1 cellular context compared by ENCODE assay signal in the genomic region with DNA sequence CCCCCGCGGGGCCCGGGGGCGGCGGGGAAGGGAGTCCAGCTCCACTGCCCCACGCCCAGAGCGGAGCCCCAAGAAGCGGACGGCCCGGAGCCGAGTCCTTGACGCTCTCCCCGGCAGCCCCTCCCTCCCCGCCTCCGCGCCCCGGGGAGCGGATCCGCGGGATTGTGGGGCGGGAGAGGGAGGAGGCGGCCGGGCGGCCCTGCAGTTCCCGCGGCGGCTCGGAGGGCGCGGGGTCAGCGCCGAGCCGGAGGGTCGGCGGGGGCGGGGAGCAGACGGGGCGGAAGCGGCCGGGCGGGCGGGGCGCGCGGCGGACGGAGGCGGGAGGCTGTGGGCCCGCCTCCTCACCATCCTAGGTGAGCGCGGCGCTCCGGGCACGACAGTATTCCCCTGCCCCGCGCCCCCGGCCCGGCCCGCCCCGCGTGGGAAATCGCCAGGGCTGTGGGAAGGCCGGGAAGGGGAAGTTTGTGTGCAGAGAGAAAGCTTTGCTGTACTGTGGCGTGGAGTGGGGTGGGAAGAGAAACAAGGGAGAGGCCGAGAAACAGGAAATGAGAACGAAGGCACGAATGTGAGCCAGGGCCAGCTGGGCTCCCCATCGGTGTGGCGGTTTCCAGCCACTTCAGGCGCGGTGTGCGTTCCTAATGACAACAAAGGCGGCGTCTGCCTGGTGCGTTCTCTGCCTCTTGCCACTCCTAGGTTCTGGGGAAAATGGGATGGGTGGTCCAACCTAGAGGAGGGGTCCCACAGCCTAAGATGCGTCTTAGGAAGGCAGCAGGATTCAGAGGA.
TF ChIP-seq lines count a peak whose summit lies in the region.

No MANE protein-coding gene starts in this region.

TF ChIP-seq in HEK293, 187 proteins besides CTCF, POLR2A, EP300 and RAD21 (continued from another document and continues in another):
- TF ChIP-seq, protein P1, sequence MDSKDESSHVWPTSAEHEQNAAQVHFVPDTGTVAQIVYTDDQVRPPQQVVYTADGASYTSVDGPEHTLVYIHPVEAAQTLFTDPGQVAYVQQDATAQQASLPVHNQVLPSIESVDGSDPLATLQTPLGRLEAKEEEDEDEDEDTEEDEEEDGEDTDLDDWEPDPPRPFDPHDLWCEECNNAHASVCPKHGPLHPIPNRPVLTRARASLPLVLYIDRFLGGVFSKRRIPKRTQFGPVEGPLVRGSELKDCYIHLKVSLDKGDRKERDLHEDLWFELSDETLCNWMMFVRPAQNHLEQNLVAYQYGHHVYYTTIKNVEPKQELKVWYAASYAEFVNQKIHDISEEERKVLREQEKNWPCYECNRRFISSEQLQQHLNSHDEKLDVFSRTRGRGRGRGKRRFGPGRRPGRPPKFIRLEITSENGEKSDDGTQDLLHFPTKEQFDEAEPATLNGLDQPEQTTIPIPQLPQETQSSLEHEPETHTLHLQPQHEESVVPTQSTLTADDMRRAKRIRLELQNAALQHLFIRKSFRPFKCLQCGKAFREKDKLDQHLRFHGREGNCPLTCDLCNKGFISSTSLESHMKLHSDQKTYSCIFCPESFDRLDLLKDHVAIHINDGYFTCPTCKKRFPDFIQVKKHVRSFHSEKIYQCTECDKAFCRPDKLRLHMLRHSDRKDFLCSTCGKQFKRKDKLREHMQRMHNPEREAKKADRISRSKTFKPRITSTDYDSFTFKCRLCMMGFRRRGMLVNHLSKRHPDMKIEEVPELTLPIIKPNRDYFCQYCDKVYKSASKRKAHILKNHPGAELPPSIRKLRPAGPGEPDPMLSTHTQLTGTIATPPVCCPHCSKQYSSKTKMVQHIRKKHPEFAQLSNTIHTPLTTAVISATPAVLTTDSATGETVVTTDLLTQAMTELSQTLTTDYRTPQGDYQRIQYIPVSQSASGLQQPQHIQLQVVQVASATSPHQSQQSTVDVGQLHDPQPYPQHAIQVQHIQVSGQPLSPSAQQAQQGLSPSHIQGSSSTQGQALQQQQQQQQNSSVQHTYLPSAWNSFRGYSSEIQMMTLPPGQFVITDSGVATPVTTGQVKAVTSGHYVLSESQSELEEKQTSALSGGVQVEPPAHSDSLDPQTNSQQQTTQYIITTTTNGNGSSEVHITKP (tag by site-specific recombination; IDR thresholded peaks at IDR 0.05): no peak
- no peak for TF ChIP-seq ZNF548 (tag by site-specific recombination; IDR thresholded peaks at IDR 0.05)
- TF ChIP-seq, protein P2, sequence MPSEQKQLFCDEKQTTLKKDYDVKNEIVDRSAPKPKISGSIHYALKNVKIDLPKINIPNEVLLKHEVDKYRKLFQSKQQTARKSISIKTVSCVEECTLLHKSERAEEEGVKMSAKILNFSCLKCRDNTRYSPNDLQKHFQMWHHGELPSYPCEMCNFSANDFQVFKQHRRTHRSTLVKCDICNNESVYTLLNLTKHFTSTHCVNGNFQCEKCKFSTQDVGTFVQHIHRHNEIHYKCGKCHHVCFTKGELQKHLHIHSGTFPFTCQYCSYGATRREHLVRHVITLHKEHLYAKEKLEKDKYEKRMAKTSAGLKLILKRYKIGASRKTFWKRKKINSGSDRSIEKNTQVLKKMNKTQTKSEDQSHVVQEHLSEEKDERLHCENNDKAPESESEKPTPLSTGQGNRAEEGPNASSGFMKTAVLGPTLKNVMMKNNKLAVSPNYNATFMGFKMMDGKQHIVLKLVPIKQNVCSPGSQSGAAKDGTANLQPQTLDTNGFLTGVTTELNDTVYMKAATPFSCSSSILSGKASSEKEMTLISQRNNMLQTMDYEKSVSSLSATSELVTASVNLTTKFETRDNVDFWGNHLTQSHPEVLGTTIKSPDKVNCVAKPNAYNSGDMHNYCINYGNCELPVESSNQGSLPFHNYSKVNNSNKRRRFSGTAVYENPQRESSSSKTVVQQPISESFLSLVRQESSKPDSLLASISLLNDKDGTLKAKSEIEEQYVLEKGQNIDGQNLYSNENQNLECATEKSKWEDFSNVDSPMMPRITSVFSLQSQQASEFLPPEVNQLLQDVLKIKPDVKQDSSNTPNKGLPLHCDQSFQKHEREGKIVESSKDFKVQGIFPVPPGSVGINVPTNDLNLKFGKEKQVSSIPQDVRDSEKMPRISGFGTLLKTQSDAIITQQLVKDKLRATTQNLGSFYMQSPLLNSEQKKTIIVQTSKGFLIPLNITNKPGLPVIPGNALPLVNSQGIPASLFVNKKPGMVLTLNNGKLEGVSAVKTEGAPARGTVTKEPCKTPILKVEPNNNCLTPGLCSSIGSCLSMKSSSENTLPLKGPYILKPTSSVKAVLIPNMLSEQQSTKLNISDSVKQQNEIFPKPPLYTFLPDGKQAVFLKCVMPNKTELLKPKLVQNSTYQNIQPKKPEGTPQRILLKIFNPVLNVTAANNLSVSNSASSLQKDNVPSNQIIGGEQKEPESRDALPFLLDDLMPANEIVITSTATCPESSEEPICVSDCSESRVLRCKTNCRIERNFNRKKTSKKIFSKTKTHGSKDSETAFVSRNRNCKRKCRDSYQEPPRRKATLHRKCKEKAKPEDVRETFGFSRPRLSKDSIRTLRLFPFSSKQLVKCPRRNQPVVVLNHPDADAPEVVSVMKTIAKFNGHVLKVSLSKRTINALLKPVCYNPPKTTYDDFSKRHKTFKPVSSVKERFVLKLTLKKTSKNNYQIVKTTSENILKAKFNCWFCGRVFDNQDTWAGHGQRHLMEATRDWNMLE (tag by site-specific recombination; conservative IDR thresholded peaks at IDR 0.05; ENCODE audit: low read depth): no peak
- TF ChIP-seq RBAK (tag by site-specific recombination; IDR thresholded peaks at IDR 0.05): no peak
- 0 out of 2 replicates have a peak, but pooled peaks have one; percentile 17 for TF ChIP-seq KLF8 (tag by site-specific recombination; IDR thresholded peaks at IDR 0.05)
- no peak for TF ChIP-seq ZBTB7A (tag by site-specific recombination; IDR thresholded peaks at IDR 0.05; ENCODE audit: low read depth)
- no peak for TF ChIP-seq ZBTB44 (tag by site-specific recombination; IDR thresholded peaks at IDR 0.05)
- TF ChIP-seq ZNF211 (tag by site-specific recombination; IDR thresholded peaks at IDR 0.05; ENCODE audit: low read depth): no peak
- TF ChIP-seq MYNN (tag by site-specific recombination; IDR thresholded peaks at IDR 0.05; ENCODE audit: borderline replicate concordance): no peak
- 0 out of 2 replicates have a peak, but pooled peaks have one; percentile 3 for TF ChIP-seq ZNF561 (tag by site-specific recombination; IDR thresholded peaks at IDR 0.05; ENCODE audit: borderline replicate concordance)
- TF ChIP-seq ZNF37A (tag by site-specific recombination; IDR thresholded peaks at IDR 0.05): no peak
- peak; percentile 62 for TF ChIP-seq ZFHX2 (tag by site-specific recombination; conservative IDR thresholded peaks at IDR 0.05)
- TF ChIP-seq ZNF202 (tag by site-specific recombination; IDR thresholded peaks at IDR 0.05; ENCODE audit: borderline replicate concordance): no peak
- peak; percentile 19; the same call in 1 of the 2 replicates for TF ChIP-seq KLF10 (tag by site-specific recombination; IDR thresholded peaks at IDR 0.05)
- TF ChIP-seq, protein P3, sequence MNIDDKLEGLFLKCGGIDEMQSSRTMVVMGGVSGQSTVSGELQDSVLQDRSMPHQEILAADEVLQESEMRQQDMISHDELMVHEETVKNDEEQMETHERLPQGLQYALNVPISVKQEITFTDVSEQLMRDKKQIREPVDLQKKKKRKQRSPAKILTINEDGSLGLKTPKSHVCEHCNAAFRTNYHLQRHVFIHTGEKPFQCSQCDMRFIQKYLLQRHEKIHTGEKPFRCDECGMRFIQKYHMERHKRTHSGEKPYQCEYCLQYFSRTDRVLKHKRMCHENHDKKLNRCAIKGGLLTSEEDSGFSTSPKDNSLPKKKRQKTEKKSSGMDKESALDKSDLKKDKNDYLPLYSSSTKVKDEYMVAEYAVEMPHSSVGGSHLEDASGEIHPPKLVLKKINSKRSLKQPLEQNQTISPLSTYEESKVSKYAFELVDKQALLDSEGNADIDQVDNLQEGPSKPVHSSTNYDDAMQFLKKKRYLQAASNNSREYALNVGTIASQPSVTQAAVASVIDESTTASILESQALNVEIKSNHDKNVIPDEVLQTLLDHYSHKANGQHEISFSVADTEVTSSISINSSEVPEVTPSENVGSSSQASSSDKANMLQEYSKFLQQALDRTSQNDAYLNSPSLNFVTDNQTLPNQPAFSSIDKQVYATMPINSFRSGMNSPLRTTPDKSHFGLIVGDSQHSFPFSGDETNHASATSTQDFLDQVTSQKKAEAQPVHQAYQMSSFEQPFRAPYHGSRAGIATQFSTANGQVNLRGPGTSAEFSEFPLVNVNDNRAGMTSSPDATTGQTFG (tag by site-specific recombination; IDR thresholded peaks at IDR 0.05; ENCODE audit: borderline replicate concordance): no peak
- no peak for TF ChIP-seq ZNF133 (tag by site-specific recombination; IDR thresholded peaks at IDR 0.05)
- TF ChIP-seq, protein P4, sequence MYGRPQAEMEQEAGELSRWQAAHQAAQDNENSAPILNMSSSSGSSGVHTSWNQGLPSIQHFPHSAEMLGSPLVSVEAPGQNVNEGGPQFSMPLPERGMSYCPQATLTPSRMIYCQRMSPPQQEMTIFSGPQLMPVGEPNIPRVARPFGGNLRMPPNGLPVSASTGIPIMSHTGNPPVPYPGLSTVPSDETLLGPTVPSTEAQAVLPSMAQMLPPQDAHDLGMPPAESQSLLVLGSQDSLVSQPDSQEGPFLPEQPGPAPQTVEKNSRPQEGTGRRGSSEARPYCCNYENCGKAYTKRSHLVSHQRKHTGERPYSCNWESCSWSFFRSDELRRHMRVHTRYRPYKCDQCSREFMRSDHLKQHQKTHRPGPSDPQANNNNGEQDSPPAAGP (tag by site-specific recombination; IDR thresholded peaks at IDR 0.05): 0 out of 2 replicates have a peak, but pooled peaks have one; percentile 10
- peak; percentile 18 for TF ChIP-seq ZIC2 (tag by site-specific recombination; IDR thresholded peaks at IDR 0.05)
- peak; percentile 91 for TF ChIP-seq IKZF3 (tag by site-specific recombination; IDR thresholded peaks at IDR 0.05)
- TF ChIP-seq ZNF639 (tag by site-specific recombination; IDR thresholded peaks at IDR 0.05): peak; percentile 33
- TF ChIP-seq, protein P5, sequence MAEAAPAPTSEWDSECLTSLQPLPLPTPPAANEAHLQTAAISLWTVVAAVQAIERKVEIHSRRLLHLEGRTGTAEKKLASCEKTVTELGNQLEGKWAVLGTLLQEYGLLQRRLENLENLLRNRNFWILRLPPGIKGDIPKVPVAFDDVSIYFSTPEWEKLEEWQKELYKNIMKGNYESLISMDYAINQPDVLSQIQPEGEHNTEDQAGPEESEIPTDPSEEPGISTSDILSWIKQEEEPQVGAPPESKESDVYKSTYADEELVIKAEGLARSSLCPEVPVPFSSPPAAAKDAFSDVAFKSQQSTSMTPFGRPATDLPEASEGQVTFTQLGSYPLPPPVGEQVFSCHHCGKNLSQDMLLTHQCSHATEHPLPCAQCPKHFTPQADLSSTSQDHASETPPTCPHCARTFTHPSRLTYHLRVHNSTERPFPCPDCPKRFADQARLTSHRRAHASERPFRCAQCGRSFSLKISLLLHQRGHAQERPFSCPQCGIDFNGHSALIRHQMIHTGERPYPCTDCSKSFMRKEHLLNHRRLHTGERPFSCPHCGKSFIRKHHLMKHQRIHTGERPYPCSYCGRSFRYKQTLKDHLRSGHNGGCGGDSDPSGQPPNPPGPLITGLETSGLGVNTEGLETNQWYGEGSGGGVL (tag by site-specific recombination; IDR thresholded peaks at IDR 0.05): peak; percentile 60
- TF ChIP-seq, protein P6, sequence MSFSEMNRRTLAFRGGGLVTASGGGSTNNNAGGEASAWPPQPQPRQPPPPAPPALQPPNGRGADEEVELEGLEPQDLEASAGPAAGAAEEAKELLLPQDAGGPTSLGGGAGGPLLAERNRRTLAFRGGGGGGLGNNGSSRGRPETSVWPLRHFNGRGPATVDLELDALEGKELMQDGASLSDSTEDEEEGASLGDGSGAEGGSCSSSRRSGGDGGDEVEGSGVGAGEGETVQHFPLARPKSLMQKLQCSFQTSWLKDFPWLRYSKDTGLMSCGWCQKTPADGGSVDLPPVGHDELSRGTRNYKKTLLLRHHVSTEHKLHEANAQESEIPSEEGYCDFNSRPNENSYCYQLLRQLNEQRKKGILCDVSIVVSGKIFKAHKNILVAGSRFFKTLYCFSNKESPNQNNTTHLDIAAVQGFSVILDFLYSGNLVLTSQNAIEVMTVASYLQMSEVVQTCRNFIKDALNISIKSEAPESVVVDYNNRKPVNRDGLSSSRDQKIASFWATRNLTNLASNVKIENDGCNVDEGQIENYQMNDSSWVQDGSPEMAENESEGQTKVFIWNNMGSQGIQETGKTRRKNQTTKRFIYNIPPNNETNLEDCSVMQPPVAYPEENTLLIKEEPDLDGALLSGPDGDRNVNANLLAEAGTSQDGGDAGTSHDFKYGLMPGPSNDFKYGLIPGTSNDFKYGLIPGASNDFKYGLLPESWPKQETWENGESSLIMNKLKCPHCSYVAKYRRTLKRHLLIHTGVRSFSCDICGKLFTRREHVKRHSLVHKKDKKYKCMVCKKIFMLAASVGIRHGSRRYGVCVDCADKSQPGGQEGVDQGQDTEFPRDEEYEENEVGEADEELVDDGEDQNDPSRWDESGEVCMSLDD (tag by site-specific recombination; IDR thresholded peaks at IDR 0.05): no peak; the same call in 1 of the 2 replicates
- TF ChIP-seq ZNF426 (tag by site-specific recombination; IDR thresholded peaks at IDR 0.05): no peak
- TF ChIP-seq, protein P7, sequence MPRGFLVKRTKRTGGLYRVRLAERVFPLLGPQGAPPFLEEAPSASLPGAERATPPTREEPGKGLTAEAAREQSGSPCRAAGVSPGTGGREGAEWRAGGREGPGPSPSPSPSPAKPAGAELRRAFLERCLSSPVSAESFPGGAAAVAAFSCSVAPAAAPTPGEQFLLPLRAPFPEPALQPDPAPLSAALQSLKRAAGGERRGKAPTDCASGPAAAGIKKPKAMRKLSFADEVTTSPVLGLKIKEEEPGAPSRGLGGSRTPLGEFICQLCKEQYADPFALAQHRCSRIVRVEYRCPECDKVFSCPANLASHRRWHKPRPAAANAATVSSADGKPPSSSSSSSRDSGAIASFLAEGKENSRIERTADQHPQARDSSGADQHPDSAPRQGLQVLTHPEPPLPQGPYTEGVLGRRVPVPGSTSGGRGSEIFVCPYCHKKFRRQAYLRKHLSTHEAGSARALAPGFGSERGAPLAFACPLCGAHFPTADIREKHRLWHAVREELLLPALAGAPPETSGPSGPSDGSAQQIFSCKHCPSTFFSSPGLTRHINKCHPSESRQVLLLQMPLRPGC (tag by site-specific recombination; IDR thresholded peaks at IDR 0.05): no peak
- no peak for TF ChIP-seq ZSCAN23 (tag by site-specific recombination; IDR thresholded peaks at IDR 0.05)
